In the genomic region with DNA sequence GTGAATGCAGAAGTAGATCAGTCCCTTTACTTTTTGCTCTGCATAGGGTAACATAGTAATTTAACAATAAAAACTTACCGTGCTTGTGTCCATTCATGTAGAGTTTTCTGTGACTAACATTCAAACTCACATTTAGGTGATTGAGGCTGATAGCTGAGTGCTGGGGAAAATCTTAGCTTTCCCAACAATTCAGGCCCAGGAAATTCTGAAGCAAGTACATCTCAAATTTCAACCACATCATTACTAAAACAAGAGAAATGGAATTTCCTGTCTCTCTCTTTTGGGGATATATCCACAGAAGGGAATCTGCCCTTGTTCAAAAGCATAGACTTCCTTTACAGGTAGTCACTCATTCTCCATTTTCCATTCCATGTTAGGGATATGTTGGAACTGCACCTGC, we compare ENCODE assay signal across 1 cellular context.
TF ChIP-seq lines count a peak whose summit lies in the region.

No MANE protein-coding gene starts in this region.

TF ChIP-seq in IMR-90, 13 proteins besides CTCF, POLR2A, EP300 and RAD21:
- peak; percentile 84 for TF ChIP-seq CEBPB (IDR thresholded peaks at IDR 0.05; ENCODE audit: low read depth, low read length)
- TF ChIP-seq, protein P1, sequence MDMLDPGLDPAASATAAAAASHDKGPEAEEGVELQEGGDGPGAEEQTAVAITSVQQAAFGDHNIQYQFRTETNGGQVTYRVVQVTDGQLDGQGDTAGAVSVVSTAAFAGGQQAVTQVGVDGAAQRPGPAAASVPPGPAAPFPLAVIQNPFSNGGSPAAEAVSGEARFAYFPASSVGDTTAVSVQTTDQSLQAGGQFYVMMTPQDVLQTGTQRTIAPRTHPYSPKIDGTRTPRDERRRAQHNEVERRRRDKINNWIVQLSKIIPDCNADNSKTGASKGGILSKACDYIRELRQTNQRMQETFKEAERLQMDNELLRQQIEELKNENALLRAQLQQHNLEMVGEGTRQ (IDR thresholded peaks at IDR 0.05; ENCODE audit: low read depth, low read length) = no peak
